Comparison of ENCODE assay signal across 28 cellular contexts in the genomic region with DNA sequence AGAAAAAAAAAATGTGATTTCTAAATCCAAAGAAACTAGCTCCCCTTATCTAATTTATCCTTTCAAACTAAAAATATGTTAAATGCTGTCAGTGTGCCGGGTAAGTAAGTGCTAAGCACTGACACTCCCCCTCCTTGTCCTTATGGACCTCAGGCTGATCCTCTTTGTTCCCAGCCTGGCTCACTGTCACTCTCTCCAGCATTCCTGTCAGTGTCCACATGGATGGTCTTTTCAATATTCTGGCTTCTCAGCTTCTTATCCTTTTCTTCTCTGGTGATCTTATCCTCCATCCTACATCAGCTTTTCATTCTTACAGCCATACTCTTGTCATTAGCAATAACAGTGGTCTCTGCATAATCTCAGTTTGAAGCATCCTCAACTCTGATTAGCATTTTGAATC.
"Had no signal": no experiment of that assay in that cellular context is flagged by ENCODE, and none has a peak within 500 bp of the region (broad histone marks: within the 10 kb centered on the region; RNA-seq: fewer than 3 reads in every experiment).

No MANE protein-coding gene starts in this region.

- H3K9me3 ChIP-seq: breast epithelium, colonic mucosa, esophagus squamous epithelium, gastroesophageal sphincter, heart left ventricle, left lung, neutrophil, pancreas, psoas muscle, stomach, suprapubic skin, transverse colon had no signal

- H3K9me3 Mint-ChIP-seq: activated CD4-positive, alpha-beta memory T cell treated with anti-CD3 and anti-CD28 coated beads, Interleukin-2, amount 10 ng/mL, durations not matched to agents 7 days and 5 days; activated naive CD4-positive, alpha-beta T cell treated with anti-CD3 and anti-CD28 coated beads for 36 hours; activated naive CD8-positive, alpha-beta T cell treated with anti-CD3 and anti-CD28 coated beads, Interleukin-2, amount 10 ng/mL, durations not matched to agents 7 days and 5 days; activated T-cell treated with anti-CD3 and anti-CD28 coated beads, Interleukin-2, amount 50 U/mL, for 72 hours; mesothelial cell of epicardium; naive thymus-derived CD8-positive, alpha-beta T cell; T-helper 1 cell treated with Interleukin-12 subunit alpha and Interleukin-12 subunit beta and Interleukin-4 antibody, amounts not matched to agents 30 μg/mL and 1 μg/mL, for 36 hours had no signal

- H3K4me1 ChIP-seq: breast epithelium, colonic mucosa, pancreas, psoas muscle, suprapubic skin had no signal

- H3K4me3 ChIP-seq: breast epithelium, colonic mucosa, dorsolateral prefrontal cortex, esophagus squamous epithelium, gastroesophageal sphincter, heart left ventricle, left lung, pancreas, psoas muscle, stomach, suprapubic skin, transverse colon had no signal

- H3K4me3 Mint-ChIP-seq: activated CD4-positive, alpha-beta memory T cell treated with anti-CD3 and anti-CD28 coated beads, Interleukin-2, amount 10 ng/mL, durations not matched to agents 7 days and 5 days; activated naive CD4-positive, alpha-beta T cell treated with anti-CD3 and anti-CD28 coated beads for 36 hours; activated naive CD8-positive, alpha-beta T cell treated with anti-CD3 and anti-CD28 coated beads, Interleukin-2, amount 10 ng/mL, durations not matched to agents 7 days and 5 days; activated T-cell treated with anti-CD3 and anti-CD28 coated beads, Interleukin-2, amount 50 U/mL, for 72 hours; mesothelial cell of epicardium; naive thymus-derived CD8-positive, alpha-beta T cell; T-helper 1 cell treated with Interleukin-12 subunit alpha and Interleukin-12 subunit beta and Interleukin-4 antibody, amounts not matched to agents 30 μg/mL and 1 μg/mL, for 36 hours had no signal

- H3K27ac Mint-ChIP-seq: activated CD4-positive, alpha-beta memory T cell treated with anti-CD3 and anti-CD28 coated beads, Interleukin-2, amount 10 ng/mL, durations not matched to agents 7 days and 5 days; activated naive CD4-positive, alpha-beta T cell treated with anti-CD3 and anti-CD28 coated beads for 36 hours; activated naive CD8-positive, alpha-beta T cell treated with anti-CD3 and anti-CD28 coated beads, Interleukin-2, amount 10 ng/mL, durations not matched to agents 7 days and 5 days; activated T-cell treated with anti-CD3 and anti-CD28 coated beads, Interleukin-2, amount 50 U/mL, for 72 hours; mesothelial cell of epicardium; T-helper 1 cell treated with Interleukin-12 subunit alpha and Interleukin-12 subunit beta and Interleukin-4 antibody, amounts not matched to agents 30 μg/mL and 1 μg/mL, for 36 hours had no signal

- H3K27ac ChIP-seq: breast epithelium, colonic mucosa, dorsolateral prefrontal cortex, esophagus squamous epithelium, gastroesophageal sphincter, heart left ventricle, left lung, neutrophil, pancreas, psoas muscle, stomach, suprapubic skin, transverse colon had no signal

- DNase-seq: activated CD4-positive, alpha-beta memory T cell treated with anti-CD3 and anti-CD28 coated beads, Interleukin-2, amount 10 ng/mL, durations not matched to agents 7 days and 5 days; activated CD4-positive, alpha-beta T cell treated with anti-CD3 and anti-CD28 coated beads for 48 hours; activated CD4-positive, CD25-positive, alpha-beta regulatory T cell; activated effector memory CD4-positive, alpha-beta T cell treated with Interleukin-2 at 50 U/mL for 16 hours; activated naive CD4-positive, alpha-beta T cell treated with anti-CD3 and anti-CD28 coated beads for 36 hours; activated naive CD8-positive, alpha-beta T cell treated with anti-CD3 and anti-CD28 coated beads, Interleukin-2, amount 10 ng/mL, durations not matched to agents 7 days and 5 days; activated T-cell treated with anti-CD3 and anti-CD28 coated beads, Interleukin-2, amount 50 U/mL, for 72 hours; amniotic stem cell; colonic mucosa; dorsolateral prefrontal cortex; esophagus squamous epithelium; heart left ventricle; islet precursor cell; left lung; naive thymus-derived CD8-positive, alpha-beta T cell; pancreas; psoas muscle; right cardiac atrium; stimulated activated CD4-positive, alpha-beta T cell treated with anti-CD3 and anti-CD28 coated beads, Interleukin-1b, Interleukin-23, amount 100 ng/mL, for 48 hours; stomach; T1000; transverse colon had no signal

- H3K36me3 Mint-ChIP-seq: mesothelial cell of epicardium had no signal

- H3K27me3 ChIP-seq: breast epithelium, colonic mucosa, dorsolateral prefrontal cortex, esophagus squamous epithelium, gastroesophageal sphincter, heart left ventricle, left lung, neutrophil, pancreas, stomach, suprapubic skin, transverse colon had no signal

- H3K27me3 Mint-ChIP-seq: activated CD4-positive, alpha-beta memory T cell treated with anti-CD3 and anti-CD28 coated beads, Interleukin-2, amount 10 ng/mL, durations not matched to agents 7 days and 5 days; activated naive CD8-positive, alpha-beta T cell treated with anti-CD3 and anti-CD28 coated beads, Interleukin-2, amount 10 ng/mL, durations not matched to agents 7 days and 5 days; naive thymus-derived CD8-positive, alpha-beta T cell had no signal

- H3K36me3 ChIP-seq: breast epithelium, colonic mucosa, esophagus squamous epithelium, gastroesophageal sphincter, heart left ventricle, left lung, neutrophil, pancreas, stomach, suprapubic skin, transverse colon had no signal

- ATAC-seq: activated T-cell treated with anti-CD3 and anti-CD28 coated beads, Interleukin-2, amount 50 U/mL, for 72 hours; gastroesophageal sphincter; heart left ventricle; left lung; naive thymus-derived CD8-positive, alpha-beta T cell; pancreas; psoas muscle; right cardiac atrium had no signal
